ENCODE assay signal across 8 cellular contexts in the genomic region with DNA sequence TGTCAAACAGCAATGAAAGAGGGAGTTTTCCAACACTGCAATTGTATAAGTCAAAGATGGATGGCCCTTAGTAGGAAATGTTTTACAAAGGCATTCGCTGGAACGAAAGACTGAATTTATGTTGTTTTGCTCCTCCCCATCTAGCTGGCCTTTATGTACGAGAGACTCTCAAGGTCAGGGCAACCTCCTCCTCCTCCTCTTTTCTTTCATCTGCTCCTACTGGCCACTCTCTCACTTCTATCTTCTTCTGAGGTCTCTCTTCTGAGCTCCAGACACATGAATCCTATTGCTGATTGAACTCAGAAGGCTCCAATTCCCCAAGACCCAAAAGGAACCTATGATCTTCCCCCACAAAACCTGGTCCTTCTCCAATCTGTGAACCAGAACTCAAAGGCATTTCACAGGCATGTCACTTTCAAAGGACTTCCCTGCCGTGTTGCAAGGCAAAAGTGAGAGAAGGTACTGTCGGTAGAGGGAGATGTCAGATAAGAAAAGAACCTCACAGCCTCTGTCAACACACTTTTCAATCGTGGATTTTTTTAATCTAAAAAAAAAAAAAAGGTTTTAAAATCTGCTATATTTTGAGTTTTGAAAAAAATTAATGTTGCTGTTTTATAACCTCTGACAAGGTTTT. TPM values are rescaled to one million over a fixed set of nuclear protein-coding genes. Genes with fewer than 3 reads are reported as not detected.
DNase-seq lines count a peak whose midpoint lies in the region; ATAC-seq, FAIRE-seq and TF ChIP-seq lines count a peak whose summit lies in the region.

No MANE protein-coding gene starts in this region.

- H3K36me3 Mint-ChIP-seq in WTC11 = no peaks in the 10 kb centered on the region

- TF ChIP-seq CTCF in WTC11 (IDR thresholded peaks at IDR 0.05) (no peak), left lung (IDR thresholded peaks at IDR 0.05) (peak in 1 of 2 donors; percentile 16)

- peak; percentile 40 for DNase-seq in EH (ENCODE audit: low read depth)
- DNase-seq in LoVo (ENCODE audit: low spot score) = peak; percentile 18
- DNase-seq in WTC11 (ENCODE audit: low spot score) = no peak
- DNase-seq in left lung = no peak
- DNase-seq in GM19239 (ENCODE audit: insufficient read length, low spot score) = no peak
- DNase-seq in GM19240 (ENCODE audit: insufficient read length, low spot score) = no peak
- no peak for DNase-seq in GF-D8 (lab: John Stamatoyannopoulos, UW)

- no peaks in the 10 kb centered on the region for H3K9me3 ChIP-seq in left lung

- FAIRE-seq in GM19239 (lab: Jason Lieb, UNC) = no peak

- no peak overlapping the region for H3K4me3 ChIP-seq in left lung

- no peaks in the 10 kb centered on the region for H3K4me1 ChIP-seq in left lung

- no peaks in the 10 kb centered on the region for H3K36me3 ChIP-seq in left lung

- ATAC-seq in WTC11 (peak; percentile 46), left lung (peak; percentile 33), GM21737 (IDR thresholded peaks at IDR 0.05; ENCODE audit: unreplicated experiment) (no peak)

- no peak overlapping the region for H3K4me3 Mint-ChIP-seq in WTC11

- no peak overlapping the region for H3K27ac Mint-ChIP-seq in WTC11

- POLR2A ChIA-PET in WTC11 (lab: Charles Lee) = no interaction called here

- peaks cover 10% of the 10 kb centered on the region for H3K4me1 Mint-ChIP-seq in WTC11

- no peak overlapping the region for H3K27ac ChIP-seq in left lung

- peaks cover 0 to 24% of the 10 kb centered on the region in 2 donors for H3K27me3 ChIP-seq in left lung

- H3K9me3 Mint-ChIP-seq in WTC11 = no peaks in the 10 kb centered on the region

- H3K27me3 Mint-ChIP-seq in WTC11 (ENCODE audit: low read depth) = no peaks in the 10 kb centered on the region

- intact Hi-C loops in left lung (cut with DNase I) = no loop called here

- CTCF ChIA-PET in WTC11 (lab: Charles Lee) = interaction anchor here (0.9 to 1.5 kb wide), 4 partner anchors 9 to 309 kb away, joined by 3 to 8 read pairs (median 4); no protein-coding TSS in a partner anchor

TF ChIP-seq in WTC11, 78 proteins besides CTCF, POLR2A, EP300 and RAD21:
- TF ChIP-seq ZNF416 (CRISPR knock-in tag; IDR thresholded peaks at IDR 0.05) = no peak
- no peak for TF ChIP-seq NR1H2 (CRISPR knock-in tag; IDR thresholded peaks at IDR 0.05)
- TF ChIP-seq CREB1 (CRISPR knock-in tag; IDR thresholded peaks at IDR 0.05) = no peak
- TF ChIP-seq, protein P1, sequence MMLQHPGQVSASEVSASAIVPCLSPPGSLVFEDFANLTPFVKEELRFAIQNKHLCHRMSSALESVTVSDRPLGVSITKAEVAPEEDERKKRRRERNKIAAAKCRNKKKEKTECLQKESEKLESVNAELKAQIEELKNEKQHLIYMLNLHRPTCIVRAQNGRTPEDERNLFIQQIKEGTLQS (CRISPR knock-in tag; conservative IDR thresholded peaks at IDR 0.05) = no peak
- TF ChIP-seq, protein P2, sequence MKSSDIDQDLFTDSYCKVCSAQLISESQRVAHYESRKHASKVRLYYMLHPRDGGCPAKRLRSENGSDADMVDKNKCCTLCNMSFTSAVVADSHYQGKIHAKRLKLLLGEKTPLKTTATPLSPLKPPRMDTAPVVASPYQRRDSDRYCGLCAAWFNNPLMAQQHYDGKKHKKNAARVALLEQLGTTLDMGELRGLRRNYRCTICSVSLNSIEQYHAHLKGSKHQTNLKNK (CRISPR knock-in tag; IDR thresholded peaks at IDR 0.05) = no peak
- TF ChIP-seq FOXJ3 (CRISPR knock-in tag; IDR thresholded peaks at IDR 0.05; ENCODE audit: borderline replicate concordance) = no peak
- TF ChIP-seq TP53 (CRISPR knock-in tag; IDR thresholded peaks at IDR 0.05) = no peak
- TF ChIP-seq, protein P3, sequence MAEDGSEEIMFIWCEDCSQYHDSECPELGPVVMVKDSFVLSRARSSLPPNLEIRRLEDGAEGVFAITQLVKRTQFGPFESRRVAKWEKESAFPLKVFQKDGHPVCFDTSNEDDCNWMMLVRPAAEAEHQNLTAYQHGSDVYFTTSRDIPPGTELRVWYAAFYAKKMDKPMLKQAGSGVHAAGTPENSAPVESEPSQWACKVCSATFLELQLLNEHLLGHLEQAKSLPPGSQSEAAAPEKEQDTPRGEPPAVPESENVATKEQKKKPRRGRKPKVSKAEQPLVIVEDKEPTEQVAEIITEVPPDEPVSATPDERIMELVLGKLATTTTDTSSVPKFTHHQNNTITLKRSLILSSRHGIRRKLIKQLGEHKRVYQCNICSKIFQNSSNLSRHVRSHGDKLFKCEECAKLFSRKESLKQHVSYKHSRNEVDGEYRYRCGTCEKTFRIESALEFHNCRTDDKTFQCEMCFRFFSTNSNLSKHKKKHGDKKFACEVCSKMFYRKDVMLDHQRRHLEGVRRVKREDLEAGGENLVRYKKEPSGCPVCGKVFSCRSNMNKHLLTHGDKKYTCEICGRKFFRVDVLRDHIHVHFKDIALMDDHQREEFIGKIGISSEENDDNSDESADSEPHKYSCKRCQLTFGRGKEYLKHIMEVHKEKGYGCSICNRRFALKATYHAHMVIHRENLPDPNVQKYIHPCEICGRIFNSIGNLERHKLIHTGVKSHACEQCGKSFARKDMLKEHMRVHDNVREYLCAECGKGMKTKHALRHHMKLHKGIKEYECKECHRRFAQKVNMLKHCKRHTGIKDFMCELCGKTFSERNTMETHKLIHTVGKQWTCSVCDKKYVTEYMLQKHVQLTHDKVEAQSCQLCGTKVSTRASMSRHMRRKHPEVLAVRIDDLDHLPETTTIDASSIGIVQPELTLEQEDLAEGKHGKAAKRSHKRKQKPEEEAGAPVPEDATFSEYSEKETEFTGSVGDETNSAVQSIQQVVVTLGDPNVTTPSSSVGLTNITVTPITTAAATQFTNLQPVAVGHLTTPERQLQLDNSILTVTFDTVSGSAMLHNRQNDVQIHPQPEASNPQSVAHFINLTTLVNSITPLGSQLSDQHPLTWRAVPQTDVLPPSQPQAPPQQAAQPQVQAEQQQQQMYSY (CRISPR knock-in tag; IDR thresholded peaks at IDR 0.05) = no peak
- no peak for TF ChIP-seq TCF7 (CRISPR knock-in tag; IDR thresholded peaks at IDR 0.05; ENCODE audit: low read depth)
- TF ChIP-seq, protein P4, sequence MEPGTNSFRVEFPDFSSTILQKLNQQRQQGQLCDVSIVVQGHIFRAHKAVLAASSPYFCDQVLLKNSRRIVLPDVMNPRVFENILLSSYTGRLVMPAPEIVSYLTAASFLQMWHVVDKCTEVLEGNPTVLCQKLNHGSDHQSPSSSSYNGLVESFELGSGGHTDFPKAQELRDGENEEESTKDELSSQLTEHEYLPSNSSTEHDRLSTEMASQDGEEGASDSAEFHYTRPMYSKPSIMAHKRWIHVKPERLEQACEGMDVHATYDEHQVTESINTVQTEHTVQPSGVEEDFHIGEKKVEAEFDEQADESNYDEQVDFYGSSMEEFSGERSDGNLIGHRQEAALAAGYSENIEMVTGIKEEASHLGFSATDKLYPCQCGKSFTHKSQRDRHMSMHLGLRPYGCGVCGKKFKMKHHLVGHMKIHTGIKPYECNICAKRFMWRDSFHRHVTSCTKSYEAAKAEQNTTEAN (CRISPR knock-in tag; IDR thresholded peaks at IDR 0.05) = no peak
- TF ChIP-seq, protein P5, sequence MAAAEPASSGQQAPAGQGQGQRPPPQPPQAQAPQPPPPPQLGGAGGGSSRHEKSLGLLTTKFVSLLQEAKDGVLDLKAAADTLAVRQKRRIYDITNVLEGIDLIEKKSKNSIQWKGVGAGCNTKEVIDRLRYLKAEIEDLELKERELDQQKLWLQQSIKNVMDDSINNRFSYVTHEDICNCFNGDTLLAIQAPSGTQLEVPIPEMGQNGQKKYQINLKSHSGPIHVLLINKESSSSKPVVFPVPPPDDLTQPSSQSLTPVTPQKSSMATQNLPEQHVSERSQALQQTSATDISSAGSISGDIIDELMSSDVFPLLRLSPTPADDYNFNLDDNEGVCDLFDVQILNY (CRISPR knock-in tag; IDR thresholded peaks at IDR 0.05) = no peak
- TF ChIP-seq, protein P6, sequence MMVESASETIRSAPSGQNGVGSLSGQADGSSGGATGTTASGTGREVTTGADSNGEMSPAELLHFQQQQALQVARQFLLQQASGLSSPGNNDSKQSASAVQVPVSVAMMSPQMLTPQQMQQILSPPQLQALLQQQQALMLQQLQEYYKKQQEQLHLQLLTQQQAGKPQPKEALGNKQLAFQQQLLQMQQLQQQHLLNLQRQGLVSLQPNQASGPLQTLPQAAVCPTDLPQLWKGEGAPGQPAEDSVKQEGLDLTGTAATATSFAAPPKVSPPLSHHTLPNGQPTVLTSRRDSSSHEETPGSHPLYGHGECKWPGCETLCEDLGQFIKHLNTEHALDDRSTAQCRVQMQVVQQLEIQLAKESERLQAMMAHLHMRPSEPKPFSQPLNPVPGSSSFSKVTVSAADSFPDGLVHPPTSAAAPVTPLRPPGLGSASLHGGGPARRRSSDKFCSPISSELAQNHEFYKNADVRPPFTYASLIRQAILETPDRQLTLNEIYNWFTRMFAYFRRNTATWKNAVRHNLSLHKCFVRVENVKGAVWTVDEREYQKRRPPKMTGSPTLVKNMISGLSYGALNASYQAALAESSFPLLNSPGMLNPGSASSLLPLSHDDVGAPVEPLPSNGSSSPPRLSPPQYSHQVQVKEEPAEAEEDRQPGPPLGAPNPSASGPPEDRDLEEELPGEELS (CRISPR knock-in tag; IDR thresholded peaks at IDR 0.05) = no peak
- TF ChIP-seq NFATC4 (CRISPR knock-in tag; IDR thresholded peaks at IDR 0.05) = no peak

RNA-seq across cellular contexts. Expression of a gene that starts 28.5 kb away (rescaled TPM):
- total RNA-seq in WTC11 (2021) (69.1 to 86.6 TPM (median 76.3 TPM) in 3 replicates), left lung (10 to 100 TPM; 32.7 to 44.9 TPM)

Comparison
In these comparisons a context has a peak if more than half of its experiments do, and no peak if none do; other contexts are left out.
1. DNase-seq: peak in EH (single experiment) and LoVo (single experiment); none in WTC11 (single experiment), left lung (0 of 2), GM19239 (single experiment), GM19240 (single experiment) and GF-D8 (single experiment).